ENCODE assay signal across 15 cellular contexts in genomic region chr7:143390098-143390772, GRCh38. TPM values are rescaled to one million over a fixed set of nuclear protein-coding genes. Genes with fewer than 3 reads are reported as not detected.
A peak's percentile ranks its signal among the peaks of the same experiment; 100 is the strongest.
DNase-seq lines count a peak whose midpoint lies in the region; ATAC-seq and TF ChIP-seq lines count a peak whose summit lies in the region.
"Had no signal": no experiment of that assay in that cellular context is flagged by ENCODE, and none has a peak within 500 bp of the region (broad histone marks: within the 10 kb centered on the region; RNA-seq: fewer than 3 reads in every experiment).

No MANE protein-coding gene starts in this region.

- H3K36me3 ChIP-seq in skeletal muscle satellite cell (ENCODE audit: insufficient read depth, low read length) = peaks cover 69% of the 10 kb centered on the region

- H3K27ac Mint-ChIP-seq in endothelial cell (ENCODE audit: unreplicated experiment) = peak overlapping the region; percentile 38

- DNase-seq in EH (ENCODE audit: low read depth) = peak; percentile 33
- DNase-seq in RWPE1 (ENCODE audit: low spot score) = no peak
- no peak for DNase-seq in endothelial cell (ENCODE audit: low spot score)
- no peak for DNase-seq in MV-4-11 (lab: John Stamatoyannopoulos, UW)
- DNase-seq: adrenal gland; COR-L47; lower lobe of right lung; NCI-H2029 treated with DMSO at 0.1 percent for 48 hours; stimulated activated naive CD4-positive, alpha-beta T cell had no signal

- ATAC-seq in HG02852 (IDR thresholded peaks at IDR 0.05; ENCODE audit: unreplicated experiment) = no peak
- ATAC-seq in GM18519 (IDR thresholded peaks at IDR 0.05; ENCODE audit: low FRiP score, unreplicated experiment) = no peak
- ATAC-seq: heart left ventricle, lower lobe of right lung had no signal

- peak overlapping the region; percentile 6 for H3K4me3 ChIP-seq in skeletal muscle satellite cell (ENCODE audit: low read length)
- H3K4me3 ChIP-seq: adrenal gland, dorsolateral prefrontal cortex, heart left ventricle, lower lobe of right lung had no signal

- H3K9ac ChIP-seq in skeletal muscle satellite cell (ENCODE audit: low read depth, low read length) = no peak overlapping the region

- CTCF ChIA-PET in RWPE1 (lab: Yijun Ruan, JAX) = interaction anchor here (0.9 kb wide), 1 partner anchor 11 kb away, joined by 4 read pairs; no protein-coding TSS in a partner anchor

- peaks cover 36% of the 10 kb centered on the region for H3K4me1 Mint-ChIP-seq in endothelial cell (ENCODE audit: unreplicated experiment)

- peaks cover 21% of the 10 kb centered on the region for H3K36me3 Mint-ChIP-seq in endothelial cell (ENCODE audit: low read depth, unreplicated experiment)

- peak overlapping the region; percentile 71 for H3K4me3 Mint-ChIP-seq in endothelial cell (ENCODE audit: unreplicated experiment)

- POLR2A ChIA-PET in RWPE1 (lab: Yijun Ruan, JAX; ENCODE audit: low non-redundant PET) = no interaction called here

- H3K27me3 ChIP-seq in skeletal muscle satellite cell (ENCODE audit: control insufficient read depth, insufficient read depth, low read length) = no peaks in the 10 kb centered on the region
- H3K27me3 ChIP-seq: adrenal gland, dorsolateral prefrontal cortex, heart left ventricle had no signal

- TF ChIP-seq CTCF in RWPE1 (conservative IDR thresholded peaks at IDR 0.05; ENCODE audit: low read depth) = no peak
- no peak for TF ChIP-seq CTCF in endothelial cell (IDR thresholded peaks at IDR 0.05; ENCODE audit: unreplicated experiment)

- H3K4me2 ChIP-seq in skeletal muscle satellite cell (ENCODE audit: low read length) = peak overlapping the region; percentile 19

- peaks cover 14% of the 10 kb centered on the region for H3K27me3 Mint-ChIP-seq in endothelial cell (ENCODE audit: unreplicated experiment)

- peak overlapping the region; percentile 78 for H3K27ac ChIP-seq in RWPE1

- H3K4me1 ChIP-seq in skeletal muscle satellite cell (ENCODE audit: control insufficient read depth, insufficient read depth, low read length) = peaks cover 85% of the 10 kb centered on the region

- H3K9me3 Mint-ChIP-seq in endothelial cell (ENCODE audit: unreplicated experiment) = no peaks in the 10 kb centered on the region

- H3K9me3 ChIP-seq in skeletal muscle satellite cell (replicated peaks; ENCODE audit: low read length) = no peaks in the 10 kb centered on the region
- H3K9me3 ChIP-seq: adrenal gland, heart left ventricle, lower lobe of right lung had no signal

RNA-seq across cellular contexts. Expression of gene ZYX, which starts 9.1 kb away (rescaled TPM):
- total RNA-seq in endothelial cell (ENCODE audit: unreplicated experiment) = 237 TPM
- total RNA-seq in skeletal muscle satellite cell (2012; rRNA removed) = 48.7 and 72.7 TPM in 2 replicates

RNA-seq across cellular contexts. Expression of gene EPHA1, which starts 18.4 kb away (rescaled TPM):
- 7.1 TPM for total RNA-seq in endothelial cell (ENCODE audit: unreplicated experiment)
- total RNA-seq in skeletal muscle satellite cell (2012; rRNA removed) = under 0.01 and 0.66 TPM in 2 replicates
- total RNA-seq: LHCN-M2 had no signal

RNA-seq across cellular contexts. Expression of gene FAM131B, which starts 27.7 kb away (rescaled TPM):
- total RNA-seq in endothelial cell (ENCODE audit: unreplicated experiment) = 1.0 TPM
- total RNA-seq in skeletal muscle satellite cell (2012; rRNA removed) = 0.51 and 0.66 TPM in 2 replicates

RNA-seq across cellular contexts. Expression of gene TAS2R60, which starts 53.0 kb away (rescaled TPM):
- total RNA-seq in endothelial cell (ENCODE audit: unreplicated experiment) = not detected
- not detected in 2 replicates for total RNA-seq in skeletal muscle satellite cell (2012; rRNA removed)
- total RNA-seq: heart left ventricle, LHCN-M2, lower lobe of right lung had no signal
